In genomic region chr18:2104620-2105462, GRCh38 we compare ENCODE assay signal across 9 cellular contexts.
DNase-seq lines count a peak whose midpoint lies in the region; ATAC-seq, FAIRE-seq and TF ChIP-seq lines count a peak whose summit lies in the region.
"Had no signal": no experiment of that assay in that cellular context is flagged by ENCODE, and none has a peak within 500 bp of the region (broad histone marks: within the 10 kb centered on the region; RNA-seq: fewer than 3 reads in every experiment).

No MANE protein-coding gene starts in this region.

- DNase-seq in AG08396 (ENCODE audit: low spot score) (peak; percentile 72), NCI-H69 (lab: John Stamatoyannopoulos, UW) (peak; percentile 79), activated T-cell treated with anti-CD3 and anti-CD28 coated beads for 24 hours (ENCODE audit: low read depth) (peak; percentile 16), fibroblast of pulmonary artery (ENCODE audit: low read depth) (peak; percentile 65), pancreas (peak in 5 of 6 donors; percentile 13 to 82 (median 34)), NCI-H1694 treated with DMSO at 0.1 percent for 48 hours (lab: John Stamatoyannopoulos, UW) (no peak)

- H3K27ac ChIP-seq in pancreas: no peak overlapping the region
- H3K27ac ChIP-seq: ovary had no signal

- TF ChIP-seq CTCF in fibroblast of pulmonary artery (IDR thresholded peaks at IDR 0.05; ENCODE audit: low read length, missing control alignments) (peak; percentile 80), pancreas (IDR thresholded peaks at IDR 0.05) (peak; percentile 63 to 75 (median 70))

- no peaks in the 10 kb centered on the region for H3K9me3 ChIP-seq in pancreas
- H3K9me3 ChIP-seq: ovary had no signal

- no peak for TF ChIP-seq POLR2A in GM18505 (IDR thresholded peaks at IDR 0.05; ENCODE audit: borderline replicate concordance, extremely low read depth, insufficient read depth, insufficient read length)

- no peak for FAIRE-seq in pancreas (lab: Jason Lieb, UNC)

- 31 to 37% methylated on average over 16 of the region's 16 CpGs for WGBS in pancreas, 2 donors

- no peaks in the 10 kb centered on the region for H3K4me1 ChIP-seq in pancreas

- ATAC-seq in GM18505 (IDR thresholded peaks at IDR 0.05; ENCODE audit: unreplicated experiment): peak; percentile 92
- peak; percentile 77 for ATAC-seq in HG02870 (IDR thresholded peaks at IDR 0.05; ENCODE audit: unreplicated experiment)
- ATAC-seq in pancreas: peak; percentile 53 to 91 (median 84)

- no peaks in the 10 kb centered on the region for H3K27me3 ChIP-seq in pancreas
- H3K27me3 ChIP-seq: ovary had no signal

- H3K36me3 ChIP-seq in pancreas: no peaks in the 10 kb centered on the region
- H3K36me3 ChIP-seq: ovary had no signal

- intact Hi-C loops in pancreas (cut with DNase I): loop anchor here in 1 of 3 donors (10.0 kb wide), 1 partner anchor 430 kb away; no protein-coding TSS in a partner anchor

- H3K4me3 ChIP-seq in fibroblast of pulmonary artery (replicated peaks; ENCODE audit: low read depth, low read length): no peak overlapping the region
- no peak overlapping the region for H3K4me3 ChIP-seq in pancreas
- H3K4me3 ChIP-seq: ovary had no signal
